ENCODE assay signal across 11 cellular contexts in genomic region chr1:29239142-29239541, GRCh38. TPM values are rescaled to one million over a fixed set of nuclear protein-coding genes. Genes with fewer than 3 reads are reported as not detected.
A peak's percentile ranks its signal among the peaks of the same experiment; 100 is the strongest.
DNase-seq lines count a peak whose midpoint lies in the region; ATAC-seq and TF ChIP-seq lines count a peak whose summit lies in the region.
"Had no signal": no experiment of that assay in that cellular context is flagged by ENCODE, and none has a peak within 500 bp of the region (broad histone marks: within the 10 kb centered on the region; RNA-seq: fewer than 3 reads in every experiment).

No MANE protein-coding gene starts in this region.

- no peak for TF ChIP-seq EP300 in tibial nerve (IDR thresholded peaks at IDR 0.05)

- POLR2A ChIA-PET in HEK293 (lab: Yijun Ruan, JAX) = interaction anchor here (0.8 kb wide), 1 partner anchor 18 kb away, joined by 3 read pairs; no protein-coding TSS in a partner anchor

- no peak for TF ChIP-seq CTCF in HEK293 (tag by site-specific recombination; IDR thresholded peaks at IDR 0.05)
- no peak for TF ChIP-seq CTCF in tibial nerve (IDR thresholded peaks at IDR 0.05)

- peaks cover 7% of the 10 kb centered on the region for H3K36me3 Mint-ChIP-seq in activated T-helper 17 cell treated with anti-CD3 and anti-CD28 coated beads, Interleukin-2, amount 50 U/mL, for 72 hours (ENCODE audit: low read depth)

- CTCF ChIA-PET in HEK293 (lab: Yijun Ruan, JAX) = interaction anchor here (0.5 to 1.5 kb wide), 6 partner anchors 22 to 1541 kb away, joined by 3 to 8 read pairs (median 4); no protein-coding TSS in a partner anchor

- 50 to 55% methylated on average over 6 to 7 of the region's 7 CpGs for WGBS in tibial nerve, 2 donors

- no peak overlapping the region for H3K4me3 ChIP-seq in HEK293 (ENCODE audit: low read depth, low read length)
- H3K4me3 ChIP-seq in tibial nerve = no peak overlapping the region

- H3K36me3 ChIP-seq in HEK293 (ENCODE audit: control insufficient read depth in 2 of 2, insufficient read depth in 1 of 2, low read length in 2 of 2) (no peaks in the 10 kb centered on the region), tibial nerve (no peaks in the 10 kb centered on the region)

- DNase-seq in left kidney (ENCODE audit: low read depth, low spot score) (peak; percentile 63), tibial nerve (ENCODE audit: low spot score in 2 of 2) (no peak), GF-D8 (lab: John Stamatoyannopoulos, UW) (no peak), iPS-NIHi11 (ENCODE audit: low spot score) (no peak)
- DNase-seq in stimulated activated CD4-positive, alpha-beta T cell treated with anti-CD3 and anti-CD28 coated beads, Interleukin-2, amount 100 ng/mL, for 24 hours = no peak
- DNase-seq: activated CD8-positive, alpha-beta memory T cell treated with anti-CD3 and anti-CD28 coated beads for 24 hours; cerebellar nuclear complex; NCI-H1417 treated with DMSO at 0.1 percent for 48 hours had no signal

- peak overlapping the region; percentile 58 for H3K4me3 Mint-ChIP-seq in activated T-helper 17 cell treated with anti-CD3 and anti-CD28 coated beads, Interleukin-2, amount 50 U/mL, for 72 hours

- H3K27ac Mint-ChIP-seq in activated T-helper 17 cell treated with anti-CD3 and anti-CD28 coated beads, Interleukin-2, amount 50 U/mL, for 72 hours = no peak overlapping the region

- peaks cover 9% of the 10 kb centered on the region for H3K4me1 Mint-ChIP-seq in activated T-helper 17 cell treated with anti-CD3 and anti-CD28 coated beads, Interleukin-2, amount 50 U/mL, for 72 hours

- H3K9me3 Mint-ChIP-seq in activated T-helper 17 cell treated with anti-CD3 and anti-CD28 coated beads, Interleukin-2, amount 50 U/mL, for 72 hours = no peaks in the 10 kb centered on the region

- TF ChIP-seq POLR2A in tibial nerve (IDR thresholded peaks at IDR 0.05) = no peak

- no peaks in the 10 kb centered on the region for H3K27me3 ChIP-seq in tibial nerve

- H3K4me1 ChIP-seq in HEK293 (ENCODE audit: control insufficient read depth, insufficient read depth, low read length) = peaks cover 4% of the 10 kb centered on the region; the same call in 1 of the 2 replicates
- H3K4me1 ChIP-seq in tibial nerve = peaks cover 0 to 31% (median 13%) of the 10 kb centered on the region in 4 donors

- H3K9me3 ChIP-seq in HEK293 (ENCODE audit: control insufficient read depth, insufficient read depth, low read depth, low read length) (no peaks in the 10 kb centered on the region), tibial nerve (no peaks in the 10 kb centered on the region)

- peaks cover 48% of the 10 kb centered on the region for H3K27me3 Mint-ChIP-seq in activated T-helper 17 cell treated with anti-CD3 and anti-CD28 coated beads, Interleukin-2, amount 50 U/mL, for 72 hours

- H3K27ac ChIP-seq in HEK293 (ENCODE audit: extremely low read depth, low read depth, low read length) = no peak overlapping the region
- peak overlapping the region in 3 of 4 donors; percentile 67 to 85 (median 70) for H3K27ac ChIP-seq in tibial nerve
- H3K27ac ChIP-seq: parathyroid adenoma had no signal

- ATAC-seq in activated T-helper 17 cell treated with anti-CD3 and anti-CD28 coated beads, Interleukin-2, amount 50 U/mL, for 72 hours (replicated peaks) = no peak

TF ChIP-seq in HEK293, 187 proteins besides CTCF, POLR2A, EP300 and RAD21:
- no peak for TF ChIP-seq ZNF18 (tag by site-specific recombination; IDR thresholded peaks at IDR 0.05)
- TF ChIP-seq GLIS1 (tag by site-specific recombination; IDR thresholded peaks at IDR 0.05) = no peak
- peak; percentile 89 for TF ChIP-seq KLF17 (tag by site-specific recombination; IDR thresholded peaks at IDR 0.05)
- TF ChIP-seq OSR2 (tag by site-specific recombination; IDR thresholded peaks at IDR 0.05) = peak; percentile 40; the same call in 1 of the 2 replicates
- no peak for TF ChIP-seq ZNF391 (tag by site-specific recombination; IDR thresholded peaks at IDR 0.05; ENCODE audit: borderline replicate concordance, low read depth)
- TF ChIP-seq ZBTB6 (tag by site-specific recombination; IDR thresholded peaks at IDR 0.05) = 0 out of 2 replicates have a peak, but pooled peaks have one; percentile 28
- no peak for TF ChIP-seq ZNF791 (tag by site-specific recombination; IDR thresholded peaks at IDR 0.05)
- no peak for TF ChIP-seq ZNF571 (tag by site-specific recombination; IDR thresholded peaks at IDR 0.05)
- no peak for TF ChIP-seq MZF1 (tag by site-specific recombination; IDR thresholded peaks at IDR 0.05; ENCODE audit: borderline replicate concordance)
- TF ChIP-seq GLI2 (tag by site-specific recombination; IDR thresholded peaks at IDR 0.05; ENCODE audit: borderline replicate concordance, low read depth) = no peak

RNA-seq across cellular contexts. Expression of gene PTPRU, which starts 2.8 kb away (rescaled TPM):
- 1 to 10 TPM in 1 of 2 donors, under 1 TPM in 1; 0.99 to 2.1 TPM for total RNA-seq in activated T-helper 17 cell treated with anti-CD3 and anti-CD28 coated beads, Interleukin-2, amount 50 U/mL, for 72 hours
- 10 to 100 TPM; 52.1 to 75.6 (median 63.7) TPM for total RNA-seq in tibial nerve

RNA-seq across cellular contexts. Expression of gene MECR, which starts 8.4 kb away (rescaled TPM):
- 10 to 100 TPM; 21.0 to 38.3 TPM for total RNA-seq in activated T-helper 17 cell treated with anti-CD3 and anti-CD28 coated beads, Interleukin-2, amount 50 U/mL, for 72 hours
- total RNA-seq in tibial nerve = 10 to 100 TPM; 18.8 to 34.2 (median 22.9) TPM

RNA-seq across cellular contexts. Expression of gene SRSF4, which starts 57.4 kb away (rescaled TPM):
- 100 to 1,000 TPM; 118 to 125 TPM for total RNA-seq in activated T-helper 17 cell treated with anti-CD3 and anti-CD28 coated beads, Interleukin-2, amount 50 U/mL, for 72 hours
- 10 to 100 TPM; 63.4 to 75.9 (median 69.1) TPM for total RNA-seq in tibial nerve

Comparison
In these comparisons a context has a peak if more than half of its experiments do, and no peak if none do; other contexts are left out.
1. RNA of gene PTPRU, which starts 2.8 kb away (total RNA-seq): 52.1 to 75.6 TPM in tibial nerve; 0.99 to 2.1 TPM in activated T-helper 17 cell treated with anti-CD3 and anti-CD28 coated beads, Interleukin-2, amount 50 U/mL, for 72 hours; every median in the first group is over 10 times any median in the second.